7 cellular contexts compared by ENCODE assay signal in genomic region chr6:106899697-106900096, GRCh38.
"Had no signal": no experiment of that assay in that cellular context is flagged by ENCODE, and none has a peak within 500 bp of the region (broad histone marks: within the 10 kb centered on the region; RNA-seq: fewer than 3 reads in every experiment).

No MANE protein-coding gene starts in this region.

- ATAC-seq: GM23338, HCT116 had no signal

- H3K36me3 ChIP-seq: HAP-1 had no signal

- H3K4me3 Mint-ChIP-seq: GM23338, IgD-negative memory B cell had no signal

- H2AFZ ChIP-seq: GM23338 had no signal

- H3K27me3 Mint-ChIP-seq: IgD-negative memory B cell had no signal

- H3K4me2 ChIP-seq: GM23338 had no signal

- DNase-seq: H7, KG1 had no signal

- H3K4me3 ChIP-seq: GM23338, HAP-1 had no signal

- H3K27ac Mint-ChIP-seq: GM23338, IgD-negative memory B cell had no signal

- H3K4me1 Mint-ChIP-seq: IgD-negative memory B cell had no signal

- FAIRE-seq: HTR-8/SVneo had no signal
